8 cellular contexts compared by ENCODE assay signal in genomic region chr1:18913065-18913502, GRCh38. TPM values are rescaled to one million over a fixed set of nuclear protein-coding genes. Genes with fewer than 3 reads are reported as not detected.
A peak's percentile ranks its signal among the peaks of the same experiment; 100 is the strongest.
DNase-seq lines count a peak whose midpoint lies in the region; ATAC-seq, FAIRE-seq and TF ChIP-seq lines count a peak whose summit lies in the region.

No MANE protein-coding gene starts in this region.

- TF ChIP-seq CTCF in activated B cell treated with CpG ODN at 0.5 μM for 24 hours (IDR thresholded peaks at IDR 0.05) = no peak
- TF ChIP-seq CTCF in bronchial epithelial cell (IDR thresholded peaks at IDR 0.05; ENCODE audit: insufficient read depth, low read length, severe bottlenecking) = peak; percentile 100
- TF ChIP-seq CTCF in kidney epithelial cell (IDR thresholded peaks at IDR 0.05; ENCODE audit: insufficient read depth, low read length, poor library complexity, severe bottlenecking) = peak; percentile 100

- ATAC-seq in activated B cell treated with CpG ODN at 0.5 μM for 24 hours (ENCODE audit: low read depth) = peak; percentile 93

- H3K27ac Mint-ChIP-seq in activated B cell treated with CpG ODN at 0.5 μM for 24 hours = no peak overlapping the region

- no peak overlapping the region for H3K4me3 ChIP-seq in bronchial epithelial cell (ENCODE audit: low read depth, low read length)
- H3K4me3 ChIP-seq in kidney epithelial cell (ENCODE audit: low read depth, low read length) = no peak overlapping the region

- CTCF ChIA-PET in activated B cell treated with CpG ODN at 0.5 μM for 24 hours (lab: Charles Lee) = interaction anchor here (0.7 to 11.7 kb wide), 17 partner anchors 8 to 287 kb away, joined by 3 to 190 read pairs (median 6); partner anchors contain the start of genes ALDH4A1 and IFFO2

- H3K27me3 ChIP-seq in bronchial epithelial cell (ENCODE audit: control insufficient read depth, insufficient read depth, low read length) (no peaks in the 10 kb centered on the region), kidney epithelial cell (ENCODE audit: control insufficient read depth, insufficient read depth, low read length) (no peaks in the 10 kb centered on the region)

- DNase-seq in SIG-M5 treated with dmso at 0.1 percent for 504 hours (lab: John Stamatoyannopoulos, UW; ENCODE audit: unreplicated experiment) (peak; percentile 27), SIG-M5 (lab: John Stamatoyannopoulos, UW) (no peak), NCI-H1694 (lab: John Stamatoyannopoulos, UW) (peak; percentile 6), activated B cell treated with CpG ODN at 0.5 μM for 24 hours (peak; percentile 73), bronchial epithelial cell (ENCODE audit: low read depth) (peak; percentile 42), kidney epithelial cell (ENCODE audit: low read depth) (no peak), cerebellar nuclear complex (lab: John Stamatoyannopoulos, UW) (no peak)
- peak; percentile 64 to 71 (median 65) for DNase-seq in stimulated activated CD4-positive, alpha-beta T cell treated with anti-CD3 and anti-CD28 coated beads, Interleukin-1b, Interleukin-23, amount 100 ng/mL, for 24 hours (ENCODE audit: low read depth in 4 of 4, low spot score in 1 of 4)

- peaks cover 19% of the 10 kb centered on the region for H3K4me1 Mint-ChIP-seq in activated B cell treated with CpG ODN at 0.5 μM for 24 hours

- H3K27me3 Mint-ChIP-seq in activated B cell treated with CpG ODN at 0.5 μM for 24 hours = no peaks in the 10 kb centered on the region

- no peak overlapping the region for H3K4me3 Mint-ChIP-seq in activated B cell treated with CpG ODN at 0.5 μM for 24 hours

- POLR2A ChIA-PET in activated B cell treated with CpG ODN at 0.5 μM for 24 hours (lab: Charles Lee) = interaction anchor here (0.6 to 2.0 kb wide), 7 partner anchors 10 to 60 kb away, joined by 3 to 8 read pairs (median 3); partner anchors contain the start of genes ALDH4A1 and IFFO2

- H3K36me3 Mint-ChIP-seq in activated B cell treated with CpG ODN at 0.5 μM for 24 hours (ENCODE audit: low read depth) = peaks cover 65% of the 10 kb centered on the region

- no peak for FAIRE-seq in bronchial epithelial cell (lab: Jason Lieb, UNC)

- no peaks in the 10 kb centered on the region for H3K9me3 Mint-ChIP-seq in activated B cell treated with CpG ODN at 0.5 μM for 24 hours

- intact Hi-C loops in activated B cell treated with CpG ODN at 0.5 μM for 24 hours (cut with micrococcal nuclease) = loop anchor here (1.0 kb wide), 2 partner anchors 29 to 59 kb away; no protein-coding TSS in a partner anchor

- H3K36me3 ChIP-seq in bronchial epithelial cell (ENCODE audit: control insufficient read depth, insufficient read depth, low read length) (peaks cover 56% of the 10 kb centered on the region), kidney epithelial cell (ENCODE audit: control insufficient read depth, insufficient read depth, low read length) (peaks cover 7% of the 10 kb centered on the region)

RNA-seq across cellular contexts. Expression of gene ALDH4A1, which starts 10.7 kb away (rescaled TPM):
- total RNA-seq in activated B cell treated with CpG ODN at 0.5 μM for 24 hours = 6.5 and 7.1 TPM in 2 replicates
- 15.8 and 30.6 TPM in 2 replicates for total RNA-seq in bronchial epithelial cell
- 18.8 and 22.8 TPM in 2 replicates for total RNA-seq in kidney epithelial cell

RNA-seq across cellular contexts. Expression of gene IFFO2, which starts 43.4 kb away (rescaled TPM):
- total RNA-seq in activated B cell treated with CpG ODN at 0.5 μM for 24 hours = 13.0 and 13.6 TPM in 2 replicates
- 11.8 and 26.0 TPM in 2 replicates for total RNA-seq in bronchial epithelial cell
- 25.3 and 26.6 TPM in 2 replicates for total RNA-seq in kidney epithelial cell

RNA-seq across cellular contexts. Expression of gene TAS1R2, which starts 53.6 kb away (rescaled TPM):
- total RNA-seq in activated B cell treated with CpG ODN at 0.5 μM for 24 hours (not detected in 2 replicates), bronchial epithelial cell (not detected in 2 replicates), kidney epithelial cell (not detected in 2 replicates)

Comparison
In these comparisons a context has a peak if more than half of its experiments do, and no peak if none do; other contexts are left out.
1. DNase-seq: peak in SIG-M5 treated with dmso at 0.1 percent for 504 hours (single experiment), NCI-H1694 (single experiment), activated B cell treated with CpG ODN at 0.5 μM for 24 hours (single experiment), bronchial epithelial cell (single experiment) and stimulated activated CD4-positive, alpha-beta T cell treated with anti-CD3 and anti-CD28 coated beads, Interleukin-1b, Interleukin-23, amount 100 ng/mL, for 24 hours (4 of 4); none in SIG-M5 (single experiment), kidney epithelial cell (single experiment) and cerebellar nuclear complex (0 of 2).